ENCODE assay signal across 24 cellular contexts in genomic region chr3:42996633-42997075, GRCh38. TPM values are rescaled to one million over a fixed set of nuclear protein-coding genes. Genes with fewer than 3 reads are reported as not detected.
DNase-seq lines count a peak whose midpoint lies in the region; ATAC-seq, FAIRE-seq and TF ChIP-seq lines count a peak whose summit lies in the region.
"Had no signal": no experiment of that assay in that cellular context is flagged by ENCODE, and none has a peak within 500 bp of the region (broad histone marks: within the 10 kb centered on the region; RNA-seq: fewer than 3 reads in every experiment).

No MANE protein-coding gene starts in this region.

- H3K27ac ChIP-seq in kidney (ENCODE audit: low read depth in 2 of 2, low read length in 2 of 2) (no peak overlapping the region), gastrocnemius medialis (peak overlapping the region; percentile 32 to 83 (median 56)), aorta (ENCODE audit: low read depth in 1 of 2, low read length in 2 of 2) (peak overlapping the region in 1 of 2 donors; percentile 50), prostate gland (no peak overlapping the region)
- H3K27ac ChIP-seq: foreskin keratinocyte, KMS-11 had no signal

- in situ Hi-C loops in gastrocnemius medialis (cut with MboI; ENCODE audit: low sequenced_read_pairs in 4 of 4): no loop called here

- H3K36me3 ChIP-seq in kidney (ENCODE audit: control insufficient read depth in 1 of 2, insufficient read depth in 2 of 2, low read length in 2 of 2) (no peaks in the 10 kb centered on the region), gastrocnemius medialis (no peaks in the 10 kb centered on the region), aorta (ENCODE audit: control insufficient read depth in 1 of 2, insufficient read depth in 2 of 2, low read length in 1 of 2) (no peaks in the 10 kb centered on the region), prostate gland (no peaks in the 10 kb centered on the region)
- H3K36me3 ChIP-seq: BE2C had no signal

- TF ChIP-seq POLR2A in gastrocnemius medialis (IDR thresholded peaks at IDR 0.05) (no peak), prostate gland (IDR thresholded peaks at IDR 0.05) (no peak)

- no peak for DNase-seq in Right ventricle myocardium inferior (ENCODE audit: missing footprints)
- DNase-seq in left ventricle myocardium superior: no peak
- peak; percentile 77 for DNase-seq in kidney
- DNase-seq in gastrocnemius medialis: peak; percentile 59 to 63
- DNase-seq in aorta: no peak
- no peak for DNase-seq in kidney tubule cell (ENCODE audit: low spot score)
- no peak for DNase-seq in activated CD4-positive, alpha-beta T cell treated with anti-CD3 and anti-CD28 coated beads, Interleukin-2, amount 50 U/mL, for 1 hour
- DNase-seq in prostate gland (ENCODE audit: low spot score): no peak
- DNase-seq: 8988T; activated CD4-positive, alpha-beta T cell treated with anti-CD3 and anti-CD28 coated beads for 4 hours; activated CD8-positive, alpha-beta memory T cell treated with anti-CD3 and anti-CD28 coated beads, Interleukin-2, amount 10 ng/mL, durations not matched to agents 7 days and 5 days; BE2C; COR-L47; foreskin keratinocyte; H9; islet precursor cell; MV-4-11; NCI-H187; NCI-H774; SHP77 treated with DMSO at 0.1 percent for 48 hours; T-cell had no signal

- no peak for FAIRE-seq in kidney (lab: Jason Lieb, UNC)

- no peaks in the 10 kb centered on the region for H3K9me3 ChIP-seq in kidney (ENCODE audit: control insufficient read depth in 1 of 2, low read length in 2 of 2)
- H3K9me3 ChIP-seq in gastrocnemius medialis: no peaks in the 10 kb centered on the region
- H3K9me3 ChIP-seq in aorta (ENCODE audit: control insufficient read depth, low read length): no peaks in the 10 kb centered on the region
- no peaks in the 10 kb centered on the region for H3K9me3 ChIP-seq in prostate gland
- H3K9me3 ChIP-seq: BE2C had no signal

- 5 to 8% methylated on average over 2 of the region's 2 CpGs for WGBS in aorta, 2 donors
- 64% methylated on average over 2 of the region's 2 CpGs for WGBS in prostate gland

- peak; percentile 5 for ATAC-seq in Right ventricle myocardium inferior
- ATAC-seq in left ventricle myocardium superior: no peak
- peak; percentile 40 to 67 for ATAC-seq in gastrocnemius medialis
- ATAC-seq in aorta (ENCODE audit: low FRiP score): peak; percentile 66
- ATAC-seq: activated CD8-positive, alpha-beta memory T cell treated with anti-CD3 and anti-CD28 coated beads, Interleukin-2, amount 10 ng/mL, durations not matched to agents 7 days and 5 days; activated T-helper 17 cell treated with anti-CD3 and anti-CD28 coated beads, Interleukin-2, amount 50 U/mL, for 72 hours; foreskin keratinocyte; T-cell had no signal

- H3K4me3 ChIP-seq in kidney (ENCODE audit: low read length in 2 of 2): no peak overlapping the region
- H3K4me3 ChIP-seq in gastrocnemius medialis: no peak overlapping the region
- H3K4me3 ChIP-seq in aorta (ENCODE audit: low read length in 2 of 2): no peak overlapping the region
- no peak overlapping the region for H3K4me3 ChIP-seq in prostate gland

- TF ChIP-seq CTCF in kidney (IDR thresholded peaks at IDR 0.05; ENCODE audit: borderline replicate concordance, extremely low read depth, insufficient read depth): no peak
- TF ChIP-seq CTCF in gastrocnemius medialis (IDR thresholded peaks at IDR 0.05 in 4 of 5, conservative IDR thresholded peaks at IDR 0.05 in 1 of 5): no peak
- no peak for TF ChIP-seq CTCF in prostate gland (IDR thresholded peaks at IDR 0.05)

- H3K9ac ChIP-seq in kidney (ENCODE audit: low read length in 2 of 2): no peak overlapping the region
- H3K9ac ChIP-seq: KMS-11 had no signal

- H3K27me3 ChIP-seq in gastrocnemius medialis (no peaks in the 10 kb centered on the region), aorta (ENCODE audit: control insufficient read depth in 1 of 2, insufficient read depth in 2 of 2, low read length in 1 of 2) (no peaks in the 10 kb centered on the region), prostate gland (replicated peaks; ENCODE audit: insufficient read depth) (no peaks in the 10 kb centered on the region)
- H3K27me3 ChIP-seq: BE2C had no signal

- intact Hi-C loops in Right ventricle myocardium inferior (cut with DNase I) (no loop called here), left ventricle myocardium superior (cut with micrococcal nuclease) (no loop called here), kidney (cut with DNase I) (no loop called here), gastrocnemius medialis (cut with DNase I; ENCODE audit: low total_unique reads) (no loop called here), aorta (cut with DNase I) (no loop called here), prostate gland (cut with DNase I) (no loop called here)

- H3K4me1 ChIP-seq in kidney (ENCODE audit: control insufficient read depth in 1 of 2, insufficient read depth in 1 of 2, low read depth in 1 of 2, low read length in 2 of 2) (peaks cover 0 to 5% of the 10 kb centered on the region in 2 donors), gastrocnemius medialis (peaks cover 34 to 39% of the 10 kb centered on the region in 2 donors), aorta (ENCODE audit: control insufficient read depth in 1 of 2, insufficient read depth in 2 of 2, low read length in 2 of 2) (no peaks in the 10 kb centered on the region), prostate gland (replicated peaks) (no peaks in the 10 kb centered on the region)
- H3K4me1 ChIP-seq: BE2C, foreskin keratinocyte had no signal

RNA-seq across cellular contexts. Expression of gene GASK1A, which starts 17.5 kb away (rescaled TPM):
- total RNA-seq in Right ventricle myocardium inferior (0.92 TPM), left ventricle myocardium superior (0.59 TPM), kidney (7.3 TPM), gastrocnemius medialis (1 to 10 TPM in 2 of 4 donors, under 1 TPM in 2; 0.52 to 6.8 (median 0.87) TPM), aorta (10 to 100 TPM; 12.2 to 33.7 TPM), prostate gland (10 to 100 TPM in 1 of 2 donors, 1 to 10 TPM in 1; 4.7 to 17.5 TPM)
- polyA plus RNA-seq in kidney (ENCODE audit: insufficient read depth, low read depth, low replicate concordance) (2.3 TPM), aorta (1 to 10 TPM in 1 of 2 donors, under 1 TPM in 1; 0.38 to 3.7 TPM)
- total RNA-seq: activated CD8-positive, alpha-beta memory T cell treated with anti-CD3 and anti-CD28 coated beads, Interleukin-2, amount 10 ng/mL, durations not matched to agents 7 days and 5 days; activated T-helper 17 cell treated with anti-CD3 and anti-CD28 coated beads, Interleukin-2, amount 50 U/mL, for 72 hours; HT1080 had no signal

Comparison
In these comparisons a context has a peak if more than half of its experiments do, and no peak if none do; other contexts are left out.
1. DNase-seq: peak in kidney (single experiment) and gastrocnemius medialis (2 of 2); none in Right ventricle myocardium inferior (single experiment), left ventricle myocardium superior (single experiment), aorta (0 of 2), kidney tubule cell (single experiment), activated CD4-positive, alpha-beta T cell treated with anti-CD3 and anti-CD28 coated beads, Interleukin-2, amount 50 U/mL, for 1 hour (single experiment) and prostate gland (single experiment).
2. H3K27ac ChIP-seq: peak in gastrocnemius medialis (4 of 4); none in kidney (0 of 2) and prostate gland (0 of 2).